ENCODE assay signal across 8 cellular contexts in genomic region chr3:172749201-172749965, GRCh38. TPM values are rescaled to one million over a fixed set of nuclear protein-coding genes. Genes with fewer than 3 reads are reported as not detected.
A peak's percentile ranks its signal among the peaks of the same experiment; 100 is the strongest.
DNase-seq lines count a peak whose midpoint lies in the region; ATAC-seq and TF ChIP-seq lines count a peak whose summit lies in the region.

No MANE protein-coding gene starts in this region.

- in situ Hi-C loops in transverse colon (cut with MboI; ENCODE audit: low pct_ligation_motif_present in 1 of 4, low pct_unique_long_range_greater_than_20kb in 1 of 4, low sequenced_read_pairs in 3 of 4) = no loop called here

- peaks cover 10% of the 10 kb centered on the region; the same call in 1 of the 2 replicates for H3K4me1 ChIP-seq in ES-I3 (ENCODE audit: insufficient read depth, low read length)
- peaks cover 3 to 25% (median 10%) of the 10 kb centered on the region in 4 donors for H3K4me1 ChIP-seq in transverse colon

- peak overlapping the region; percentile 77; the same call in 1 of the 2 replicates for H3K9ac ChIP-seq in ES-I3 (ENCODE audit: low read depth, low read length)

- ATAC-seq in GM19035 (IDR thresholded peaks at IDR 0.05; ENCODE audit: unreplicated experiment) = no peak

- no peak for TF ChIP-seq CTCF in transverse colon (IDR thresholded peaks at IDR 0.05)

- 23 to 26% methylated on average over 7 to 8 of the region's 8 CpGs for WGBS in transverse colon (ENCODE audit: low coverage in 1 of 2), 2 donors

- no peak for TF ChIP-seq EP300 in transverse colon (IDR thresholded peaks at IDR 0.05; ENCODE audit: low read depth)

- TF ChIP-seq POLR2A in transverse colon (IDR thresholded peaks at IDR 0.05) = no peak

- intact Hi-C loops in transverse colon (cut with DNase I; ENCODE audit: low total_unique reads) = loop anchor here (2.0 kb wide), 1 partner anchor 73 kb away; no protein-coding TSS in a partner anchor

- peak overlapping the region in 2 of 4 donors; percentile 81 to 100 for H3K4me3 ChIP-seq in transverse colon

- DNase-seq in NCI-H146 treated with DMSO at 0.1 percent for 48 hours (lab: John Stamatoyannopoulos, UW; ENCODE audit: unreplicated experiment) (peak; percentile 99), caudate nucleus (lab: John Stamatoyannopoulos, UW) (no peak), medulla oblongata (ENCODE audit: extremely low spot score) (peak; percentile 30), transverse colon (no peak), CD1c-positive myeloid dendritic cell (ENCODE audit: extremely low spot score) (no peak), NOMO-1 (lab: John Stamatoyannopoulos, UW; ENCODE audit: unreplicated experiment in 2 of 2) (no peak)

- H3K9me3 ChIP-seq in ES-I3 (ENCODE audit: control insufficient read depth, insufficient read depth, low read length) (no peaks in the 10 kb centered on the region), transverse colon (no peaks in the 10 kb centered on the region)

- peaks cover 9% of the 10 kb centered on the region; the same call in 1 of the 2 replicates for H3K36me3 ChIP-seq in ES-I3 (ENCODE audit: insufficient read depth, low read length)
- H3K36me3 ChIP-seq in transverse colon = no peaks in the 10 kb centered on the region

- no peaks in the 10 kb centered on the region for H3K27me3 ChIP-seq in transverse colon

- H3K27ac ChIP-seq in caudate nucleus (ENCODE audit: low read depth, low read length) (peak overlapping the region; percentile 54), transverse colon (peak overlapping the region; percentile 65 to 87 (median 81))

RNA-seq across cellular contexts. Expression of gene ECT2, which starts 1.1 kb away (rescaled TPM):
- total RNA-seq in transverse colon = 10 to 100 TPM in 3 of 4 donors, 1 to 10 TPM in 1; 4.1 to 23.3 (median 13.2) TPM

RNA-seq across cellular contexts. Expression of gene NCEH1, which starts 38.5 kb away (rescaled TPM):
- 10 to 100 TPM in 3 of 4 donors, 1 to 10 TPM in 1; 2.4 to 88.3 (median 29.3) TPM for total RNA-seq in transverse colon

Comparison
In these comparisons a context has a peak if more than half of its experiments do, and no peak if none do; other contexts are left out.
1. DNase-seq: peak in NCI-H146 treated with DMSO at 0.1 percent for 48 hours (single experiment) and medulla oblongata (single experiment); none in caudate nucleus (0 of 61), transverse colon (single experiment), CD1c-positive myeloid dendritic cell (single experiment) and NOMO-1 (0 of 2).